12 cellular contexts compared by ENCODE assay signal in the genomic region with DNA sequence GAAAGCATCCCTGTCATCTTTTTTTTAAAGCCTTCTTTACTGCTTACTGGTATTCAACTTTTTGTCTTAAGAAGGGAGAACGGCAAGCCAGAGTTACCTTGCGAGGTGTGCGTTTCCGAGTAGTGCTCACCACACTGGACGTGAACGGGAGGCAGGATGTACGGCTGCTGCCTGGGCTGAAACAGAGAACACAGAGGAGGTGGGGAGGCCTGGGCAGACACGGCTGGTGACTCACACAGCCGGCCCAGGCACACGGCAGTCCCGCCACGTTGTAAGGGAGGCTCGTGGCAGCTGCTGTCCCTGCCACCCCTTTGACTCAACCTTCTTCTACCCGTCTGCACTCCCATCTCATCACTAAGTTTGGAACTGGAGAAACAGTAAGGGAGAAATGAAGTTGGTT.
A peak's percentile ranks its signal among the peaks of the same experiment; 100 is the strongest.
DNase-seq lines count a peak whose midpoint lies in the region; TF ChIP-seq lines count a peak whose summit lies in the region.
"Had no signal": no experiment of that assay in that cellular context is flagged by ENCODE, and none has a peak within 500 bp of the region (broad histone marks: within the 10 kb centered on the region; RNA-seq: fewer than 3 reads in every experiment).

No MANE protein-coding gene starts in this region.

- H3K27me3 Mint-ChIP-seq in chondrocyte (ENCODE audit: low read depth), result no peaks in the 10 kb centered on the region
- H3K27me3 Mint-ChIP-seq: activated CD8-positive, alpha-beta T cell treated with anti-CD3 and anti-CD28 coated beads for 36 hours; activated naive CD8-positive, alpha-beta T cell treated with anti-CD3 and anti-CD28 coated beads, Interleukin-2, amount 50 U/mL, for 24 hours had no signal

- peak; percentile 71 for DNase-seq in H4 (ENCODE audit: low spot score)
- DNase-seq in chondrocyte (ENCODE audit: low spot score), result no peak
- no peak for DNase-seq in NCI-H2227 (lab: John Stamatoyannopoulos, UW; ENCODE audit: unreplicated experiment)
- DNase-seq in iPS-NIHi7 (ENCODE audit: extremely low spot score), result no peak
- no peak for DNase-seq in medulla oblongata (ENCODE audit: extremely low spot score)
- DNase-seq: activated CD8-positive, alpha-beta T cell treated with anti-CD3 and anti-CD28 coated beads for 36 hours; activated naive CD8-positive, alpha-beta T cell treated with anti-CD3 and anti-CD28 coated beads, Interleukin-2, amount 50 U/mL, for 24 hours; Right ventricle myocardium superior; stimulated activated CD4-positive, alpha-beta T cell treated with anti-CD3 and anti-CD28 coated beads, Interleukin-2, amount 100 ng/mL, for 48 hours had no signal

- H3K9me3 Mint-ChIP-seq in chondrocyte (ENCODE audit: low read depth), result no peaks in the 10 kb centered on the region
- H3K9me3 Mint-ChIP-seq: activated CD8-positive, alpha-beta T cell treated with anti-CD3 and anti-CD28 coated beads for 36 hours; activated naive CD8-positive, alpha-beta T cell treated with anti-CD3 and anti-CD28 coated beads, Interleukin-2, amount 50 U/mL, for 24 hours had no signal

- peak overlapping the region; percentile 31 for H3K4me3 Mint-ChIP-seq in chondrocyte (ENCODE audit: unreplicated experiment)
- H3K4me3 Mint-ChIP-seq: activated CD8-positive, alpha-beta T cell treated with anti-CD3 and anti-CD28 coated beads for 36 hours; activated naive CD8-positive, alpha-beta T cell treated with anti-CD3 and anti-CD28 coated beads, Interleukin-2, amount 50 U/mL, for 24 hours had no signal

- TF ChIP-seq CTCF in chondrocyte (IDR thresholded peaks at IDR 0.05), result no peak

- peaks cover 9% of the 10 kb centered on the region for H3K36me3 ChIP-seq in rectal smooth muscle tissue (ENCODE audit: control insufficient read depth, insufficient read depth, low read length)
- H3K36me3 ChIP-seq: neutrophil had no signal

- H3K9ac ChIP-seq in rectal smooth muscle tissue (ENCODE audit: low read length), result no peak overlapping the region

- H3K4me1 Mint-ChIP-seq in chondrocyte (ENCODE audit: low read depth), result peaks cover 45% of the 10 kb centered on the region
- H3K4me1 Mint-ChIP-seq: activated naive CD8-positive, alpha-beta T cell treated with anti-CD3 and anti-CD28 coated beads, Interleukin-2, amount 50 U/mL, for 24 hours had no signal

- H3K27me3 ChIP-seq in rectal smooth muscle tissue (ENCODE audit: control insufficient read depth, insufficient read depth, low read length), result no peaks in the 10 kb centered on the region
- H3K27me3 ChIP-seq: neutrophil had no signal

- H3K4me1 ChIP-seq in rectal smooth muscle tissue (ENCODE audit: control insufficient read depth, insufficient read depth, low read length), result no peaks in the 10 kb centered on the region

- peak overlapping the region; percentile 99 for H3K27ac Mint-ChIP-seq in chondrocyte (ENCODE audit: unreplicated experiment)
- H3K27ac Mint-ChIP-seq: activated CD8-positive, alpha-beta T cell treated with anti-CD3 and anti-CD28 coated beads for 36 hours; activated naive CD8-positive, alpha-beta T cell treated with anti-CD3 and anti-CD28 coated beads, Interleukin-2, amount 50 U/mL, for 24 hours had no signal

- H3K36me3 Mint-ChIP-seq in chondrocyte (ENCODE audit: low read depth), result peaks cover 40% of the 10 kb centered on the region

- no peak overlapping the region for H3K4me3 ChIP-seq in rectal smooth muscle tissue (ENCODE audit: low read length)

- H3K27ac ChIP-seq in rectal smooth muscle tissue (ENCODE audit: low read depth, low read length), result peak overlapping the region; percentile 30
- H3K27ac ChIP-seq: neutrophil had no signal

TF ChIP-seq in PFSK-1, 5 proteins besides CTCF, POLR2A, EP300 and RAD21:
- no peak for TF ChIP-seq POLR2AphosphoS5 (IDR thresholded peaks at IDR 0.05; ENCODE audit: low read depth, low read length)
- TF ChIP-seq TAF1 (IDR thresholded peaks at IDR 0.05; ENCODE audit: borderline replicate concordance, insufficient read depth, low read length), result no peak
- TF ChIP-seq, protein P1, sequence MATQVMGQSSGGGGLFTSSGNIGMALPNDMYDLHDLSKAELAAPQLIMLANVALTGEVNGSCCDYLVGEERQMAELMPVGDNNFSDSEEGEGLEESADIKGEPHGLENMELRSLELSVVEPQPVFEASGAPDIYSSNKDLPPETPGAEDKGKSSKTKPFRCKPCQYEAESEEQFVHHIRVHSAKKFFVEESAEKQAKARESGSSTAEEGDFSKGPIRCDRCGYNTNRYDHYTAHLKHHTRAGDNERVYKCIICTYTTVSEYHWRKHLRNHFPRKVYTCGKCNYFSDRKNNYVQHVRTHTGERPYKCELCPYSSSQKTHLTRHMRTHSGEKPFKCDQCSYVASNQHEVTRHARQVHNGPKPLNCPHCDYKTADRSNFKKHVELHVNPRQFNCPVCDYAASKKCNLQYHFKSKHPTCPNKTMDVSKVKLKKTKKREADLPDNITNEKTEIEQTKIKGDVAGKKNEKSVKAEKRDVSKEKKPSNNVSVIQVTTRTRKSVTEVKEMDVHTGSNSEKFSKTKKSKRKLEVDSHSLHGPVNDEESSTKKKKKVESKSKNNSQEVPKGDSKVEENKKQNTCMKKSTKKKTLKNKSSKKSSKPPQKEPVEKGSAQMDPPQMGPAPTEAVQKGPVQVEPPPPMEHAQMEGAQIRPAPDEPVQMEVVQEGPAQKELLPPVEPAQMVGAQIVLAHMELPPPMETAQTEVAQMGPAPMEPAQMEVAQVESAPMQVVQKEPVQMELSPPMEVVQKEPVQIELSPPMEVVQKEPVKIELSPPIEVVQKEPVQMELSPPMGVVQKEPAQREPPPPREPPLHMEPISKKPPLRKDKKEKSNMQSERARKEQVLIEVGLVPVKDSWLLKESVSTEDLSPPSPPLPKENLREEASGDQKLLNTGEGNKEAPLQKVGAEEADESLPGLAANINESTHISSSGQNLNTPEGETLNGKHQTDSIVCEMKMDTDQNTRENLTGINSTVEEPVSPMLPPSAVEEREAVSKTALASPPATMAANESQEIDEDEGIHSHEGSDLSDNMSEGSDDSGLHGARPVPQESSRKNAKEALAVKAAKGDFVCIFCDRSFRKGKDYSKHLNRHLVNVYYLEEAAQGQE (IDR thresholded peaks at IDR 0.05; ENCODE audit: insufficient read depth in 1 of 2, low read depth in 2 of 2, low read length in 2 of 2), result no peak
- TF ChIP-seq FOXP2 (optimal IDR thresholded peaks at IDR 0.05; ENCODE audit: borderline replicate concordance, extremely low read depth, extremely low read length, insufficient read depth), result peak; percentile 74
